ENCODE assay signal across 8 cellular contexts in the genomic region with DNA sequence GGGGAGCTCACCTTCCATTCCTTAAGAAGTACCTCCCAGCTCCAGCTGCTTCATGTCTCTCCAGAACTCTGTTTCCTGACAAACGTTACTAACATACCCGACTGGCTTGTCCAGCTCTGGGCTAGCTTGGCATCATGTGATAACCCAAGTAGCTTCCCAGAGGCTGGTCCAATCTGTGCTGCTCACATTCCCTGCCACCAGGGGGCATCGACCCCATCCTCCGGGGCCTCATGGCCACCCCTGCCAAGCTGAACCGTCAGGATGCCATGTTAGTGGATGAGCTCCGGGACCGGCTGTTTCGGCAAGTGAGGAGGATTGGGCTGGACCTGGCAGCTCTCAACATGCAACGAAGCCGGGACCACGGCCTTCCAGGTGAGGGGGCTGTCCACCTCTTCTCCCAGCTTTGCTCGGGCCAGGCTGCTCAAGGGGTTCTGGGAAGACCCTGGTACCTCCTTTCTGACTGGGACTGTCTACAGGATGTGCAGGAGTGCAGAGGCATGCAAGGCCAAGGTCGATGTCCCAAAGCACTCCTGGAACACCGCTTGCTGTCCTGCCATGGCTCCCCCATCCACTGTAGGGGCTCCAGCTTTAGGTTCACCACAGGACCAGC. TPM values are rescaled to one million over a fixed set of nuclear protein-coding genes. Genes with fewer than 3 reads are reported as not detected.
A peak's percentile ranks its signal among the peaks of the same experiment; 100 is the strongest.
DNase-seq lines count a peak whose midpoint lies in the region; ATAC-seq, FAIRE-seq and TF ChIP-seq lines count a peak whose summit lies in the region.

No MANE protein-coding gene starts in this region.

- no peak overlapping the region for H3K27ac Mint-ChIP-seq in endodermal cell

- H3K4me3 Mint-ChIP-seq in endodermal cell: no peak overlapping the region

- H3K27ac ChIP-seq in endodermal cell (ENCODE audit: low read depth, low read length) (no peak overlapping the region), neuronal stem cell (replicated peaks; ENCODE audit: low read length) (no peak overlapping the region)

- no peaks in the 10 kb centered on the region for H3K79me1 ChIP-seq in neuronal stem cell (ENCODE audit: low read depth, low read length)

- H3K27me3 ChIP-seq in endodermal cell (ENCODE audit: control insufficient read depth, insufficient read depth, low read length, poor library complexity, severe bottlenecking) (peaks cover 10% of the 10 kb centered on the region), neuronal stem cell (ENCODE audit: control insufficient read depth in 3 of 3, insufficient read depth in 3 of 3, low read depth in 1 of 3, low read length in 3 of 3) (peaks cover 0 to 14% (median 0%) of the 10 kb centered on the region in 3 experiments)

- H3K9ac ChIP-seq in endodermal cell (ENCODE audit: extremely low read depth, low read length, poor library complexity, severe bottlenecking) (no peak overlapping the region), neuronal stem cell (ENCODE audit: low read depth, low read length, poor library complexity) (no peak overlapping the region)

- ATAC-seq in GM18517 (IDR thresholded peaks at IDR 0.05; ENCODE audit: unreplicated experiment): no peak

- no peak overlapping the region for H2BK15ac ChIP-seq in neuronal stem cell (ENCODE audit: low read length)

- H3K9me3 Mint-ChIP-seq in endodermal cell: no peaks in the 10 kb centered on the region

- no peak overlapping the region for H3K23ac ChIP-seq in neuronal stem cell (ENCODE audit: low read depth, low read length, poor library complexity)

- H3K4ac ChIP-seq in neuronal stem cell (ENCODE audit: low read length): no peak overlapping the region

- H3K14ac ChIP-seq in neuronal stem cell (ENCODE audit: low read length): no peak overlapping the region

- peak; percentile 29 for DNase-seq in Ammon's horn (ENCODE audit: low spot score)
- peak; percentile 58 for DNase-seq in GM19239 (ENCODE audit: insufficient read length, low spot score)
- peak; percentile 73 to 88 for DNase-seq in NCI-H524 (lab: John Stamatoyannopoulos, UW)
- DNase-seq in activated CD4-positive, alpha-beta T cell treated with anti-CD3 and anti-CD28 coated beads, Interleukin-2, amount 50 U/mL, for 4 hours: peak; percentile 38 to 46
- DNase-seq in endodermal cell: peak; percentile 96
- DNase-seq in neuronal stem cell (ENCODE audit: low spot score): peak; percentile 36
- no peak for DNase-seq in occipital lobe (lab: John Stamatoyannopoulos, UW)

- 66 to 68% methylated on average over 8 to 14 of the region's 14 CpGs for WGBS in endodermal cell (ENCODE audit: insufficient coverage in 1 of 2, insufficient read length in 1 of 2), 2 experiments
- no CpG with 5 or more reads among the region's 14 CpGs for WGBS in neuronal stem cell (ENCODE audit: extremely low coverage in 2 of 2, insufficient read length in 2 of 2, insufficient replicate concordance in 1 of 2), 2 donors

- H4K91ac ChIP-seq in neuronal stem cell (ENCODE audit: low read depth, low read length, poor library complexity): no peak overlapping the region

- no peak overlapping the region for H3K18ac ChIP-seq in neuronal stem cell (ENCODE audit: low read length)

- peaks cover 30% of the 10 kb centered on the region for H3K27me3 Mint-ChIP-seq in endodermal cell (ENCODE audit: insufficient read depth)

- no peak overlapping the region for H3K4me3 ChIP-seq in endodermal cell (ENCODE audit: low read length)
- no peak overlapping the region for H3K4me3 ChIP-seq in neuronal stem cell (ENCODE audit: low read length in 2 of 2)

- H3K36me3 ChIP-seq in endodermal cell (ENCODE audit: control insufficient read depth, insufficient read depth, low read length) (no peaks in the 10 kb centered on the region), neuronal stem cell (replicated peaks in 1 of 2; ENCODE audit: control insufficient read depth in 2 of 2, insufficient read depth in 2 of 2, low read length in 2 of 2) (peaks cover 0 to under 1% of the 10 kb centered on the region in 2 donors)

- H3K4me2 ChIP-seq in neuronal stem cell (ENCODE audit: insufficient read depth, low read length, poor library complexity, severe bottlenecking): no peak overlapping the region

- no peak overlapping the region for H2BK12ac ChIP-seq in neuronal stem cell (ENCODE audit: low read length)

- H3K9me3 ChIP-seq in endodermal cell (ENCODE audit: control insufficient read depth, low read length) (no peaks in the 10 kb centered on the region), neuronal stem cell (replicated peaks in 1 of 2; ENCODE audit: control insufficient read depth in 2 of 2, insufficient read depth in 1 of 2, low read depth in 1 of 2, low read length in 2 of 2) (no peaks in the 10 kb centered on the region)

- H4K8ac ChIP-seq in neuronal stem cell (ENCODE audit: low read depth, low read length): no peak overlapping the region

- no peak overlapping the region for H2AK5ac ChIP-seq in neuronal stem cell (ENCODE audit: low read depth, low read length)

- H3K4me1 Mint-ChIP-seq in endodermal cell: no peaks in the 10 kb centered on the region

- no peaks in the 10 kb centered on the region for H3K36me3 Mint-ChIP-seq in endodermal cell (ENCODE audit: low read depth)

- H2AFZ ChIP-seq in neuronal stem cell (ENCODE audit: low read length): peak overlapping the region; percentile 58

- H2BK5ac ChIP-seq in neuronal stem cell (ENCODE audit: low read length): no peak overlapping the region

- FAIRE-seq in GM19239 (lab: Jason Lieb, UNC): peak; percentile 60

- H3K4me1 ChIP-seq in endodermal cell (ENCODE audit: control insufficient read depth, insufficient read depth, low read length) (no peaks in the 10 kb centered on the region), neuronal stem cell (ENCODE audit: control insufficient read depth in 2 of 2, insufficient read depth in 1 of 2, low read depth in 1 of 2, low read length in 2 of 2) (no peaks in the 10 kb centered on the region)

- TF ChIP-seq CTCF in endodermal cell (conservative IDR thresholded peaks at IDR 0.05): peak; percentile 82

- no peak overlapping the region for H2BK120ac ChIP-seq in neuronal stem cell (ENCODE audit: low read depth, low read length)

RNA-seq across cellular contexts. Expression of a gene that starts 7.6 kb away (rescaled TPM):
- total RNA-seq in endodermal cell: not detected
- not detected for polyA plus RNA-seq in endodermal cell (2013, experiment 1 of 2)
- polyA plus RNA-seq in endodermal cell (2013, experiment 2 of 2): not detected
- not detected for polyA plus RNA-seq in neuronal stem cell (2013, experiment 1 of 2)
- polyA plus RNA-seq in neuronal stem cell (2013, experiment 2 of 2): not detected
- total RNA-seq in occipital lobe: not detected

RNA-seq across cellular contexts. Expression of a gene that starts 18.9 kb away (rescaled TPM):
- total RNA-seq in endodermal cell (10 to 100 TPM; 31.8 to 32.2 TPM), occipital lobe (16.1 TPM)
- polyA plus RNA-seq in endodermal cell (2013, experiment 1 of 2): 36.8 TPM
- 30.9 TPM for polyA plus RNA-seq in endodermal cell (2013, experiment 2 of 2)
- polyA plus RNA-seq in neuronal stem cell (2013, experiment 1 of 2): 13.6 TPM
- 14.3 TPM for polyA plus RNA-seq in neuronal stem cell (2013, experiment 2 of 2)

RNA-seq across cellular contexts. Expression of a gene that starts 33.3 kb away (rescaled TPM):
- not detected for total RNA-seq in endodermal cell
- not detected for polyA plus RNA-seq in endodermal cell (2013, experiment 1 of 2)
- not detected for polyA plus RNA-seq in endodermal cell (2013, experiment 2 of 2)
- polyA plus RNA-seq in neuronal stem cell (2013, experiment 1 of 2): not detected
- polyA plus RNA-seq in neuronal stem cell (2013, experiment 2 of 2): not detected
- not detected for total RNA-seq in occipital lobe

RNA-seq across cellular contexts. Expression of a gene that starts 38.3 kb away (rescaled TPM):
- total RNA-seq in endodermal cell: not detected
- polyA plus RNA-seq in endodermal cell (2013, experiment 1 of 2): not detected
- not detected for polyA plus RNA-seq in endodermal cell (2013, experiment 2 of 2)
- 0.03 TPM for polyA plus RNA-seq in neuronal stem cell (2013, experiment 1 of 2)
- polyA plus RNA-seq in neuronal stem cell (2013, experiment 2 of 2): 0.04 TPM
- not detected for total RNA-seq in occipital lobe

RNA-seq across cellular contexts. Expression of a gene that starts 51.9 kb away (rescaled TPM):
- total RNA-seq in endodermal cell (under 1 TPM; 0.07 to 0.22 TPM), occipital lobe (under 0.01 TPM)
- polyA plus RNA-seq in endodermal cell (2013, experiment 1 of 2): 0.04 TPM
- polyA plus RNA-seq in endodermal cell (2013, experiment 2 of 2): 0.04 TPM
- polyA plus RNA-seq in neuronal stem cell (2013, experiment 1 of 2): 0.17 TPM
- polyA plus RNA-seq in neuronal stem cell (2013, experiment 2 of 2): 0.19 TPM
